In the genomic region with DNA sequence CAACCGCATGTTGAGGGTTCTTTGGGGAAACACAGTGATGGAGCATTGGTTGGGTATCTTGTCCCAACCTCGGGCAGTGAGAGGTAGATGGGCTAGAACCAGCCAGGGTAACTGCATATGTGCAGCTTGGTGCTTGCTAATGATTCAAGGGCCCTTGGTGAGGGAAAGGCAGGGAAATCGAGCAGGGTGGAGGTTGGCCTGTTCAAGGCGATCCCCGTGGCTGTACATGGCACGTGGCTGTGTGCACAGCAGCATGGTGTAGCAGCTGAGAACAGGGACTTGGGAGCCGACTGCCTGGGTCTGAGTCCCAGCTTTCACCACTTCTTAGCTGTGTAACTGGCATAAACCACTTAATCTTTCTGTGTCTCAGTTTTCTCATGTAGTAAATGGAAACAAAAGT, we compare ENCODE assay signal across 34 cellular contexts. TPM values are rescaled to one million over a fixed set of nuclear protein-coding genes. Genes with fewer than 3 reads are reported as not detected.
"Had no signal": no experiment of that assay in that cellular context is flagged by ENCODE, and none has a peak within 500 bp of the region (broad histone marks: within the 10 kb centered on the region; RNA-seq: fewer than 3 reads in every experiment).

No MANE protein-coding gene starts in this region.

- H3K36me3 ChIP-seq: adrenal gland, ascending aorta, brain microvascular endothelial cell, breast epithelium, cardiac muscle cell had no signal

- H3K27ac ChIP-seq: adrenal gland, ascending aorta, body of pancreas, brain microvascular endothelial cell, breast epithelium, cardiac muscle cell had no signal

- H3K27me3 ChIP-seq: adrenal gland, ascending aorta, body of pancreas, brain microvascular endothelial cell, breast epithelium, cardiac muscle cell had no signal

- ATAC-seq: activated naive CD4-positive, alpha-beta T cell treated with anti-CD3 and anti-CD28 coated beads, Interleukin-2, amount 50 U/mL, for 72 hours; activated naive CD8-positive, alpha-beta T cell treated with anti-CD3 and anti-CD28 coated beads, Interleukin-2, amount 50 U/mL, for 24 hours; activated T-cell treated with anti-CD3 and anti-CD28 coated beads, Interleukin-2, amount 50 U/mL, for 4 hours; activated T-cell treated with anti-CD3 and anti-CD28 coated beads, Interleukin-2, amount 50 U/mL, for 72 hours; activated T-helper 17 cell treated with anti-CD3 and anti-CD28 coated beads, Interleukin-2, amount 50 U/mL, for 72 hours; body of pancreas had no signal

- FAIRE-seq: astrocyte, bronchial epithelial cell had no signal

- H3K4me3 ChIP-seq: adrenal gland, ascending aorta, body of pancreas, breast epithelium, cardiac muscle cell had no signal

- DNase-seq: activated effector memory CD4-positive, alpha-beta T cell treated with anti-CD3 and anti-CD28 coated beads, Interleukin-2, amount 50 U/mL, for 16 hours; activated effector memory CD4-positive, alpha-beta T cell treated with Interleukin-2 at 50 U/mL for 16 hours; activated gamma-delta T cell; activated gamma-delta T cell treated with Interleukin-2 at 50 U/mL for 16 hours; activated naive CD4-positive, alpha-beta T cell; activated naive CD4-positive, alpha-beta T cell treated with anti-CD3 and anti-CD28 coated beads for 36 hours; activated naive CD4-positive, alpha-beta T cell treated with anti-CD3 and anti-CD28 coated beads, Interleukin-2, amount 10 ng/mL, durations not matched to agents 7 days and 5 days; activated naive CD4-positive, alpha-beta T cell treated with anti-CD3 and anti-CD28 coated beads, Interleukin-2, amount 50 U/mL, for 16 hours; activated naive CD4-positive, alpha-beta T cell treated with Interleukin-2 at 50 U/mL for 16 hours; activated naive CD8-positive, alpha-beta T cell treated with anti-CD3 and anti-CD28 coated beads for 36 hours; activated naive CD8-positive, alpha-beta T cell treated with anti-CD3 and anti-CD28 coated beads, Interleukin-2, amount 10 ng/mL, durations not matched to agents 7 days and 5 days; activated naive CD8-positive, alpha-beta T cell treated with anti-CD3 and anti-CD28 coated beads, Interleukin-2, amount 50 U/mL, for 24 hours; activated T-cell treated with anti-CD3 and anti-CD28 coated beads, Interleukin-2, amount 50 U/mL, for 1 hour; activated T-cell treated with anti-CD3 and anti-CD28 coated beads, Interleukin-2, amount 50 U/mL, for 24 hours; activated T-cell treated with anti-CD3 and anti-CD28 coated beads, Interleukin-2, amount 50 U/mL, for 4 hours; activated T-cell treated with anti-CD3 and anti-CD28 coated beads, Interleukin-2, amount 50 U/mL, for 48 hours; activated T-cell treated with anti-CD3 and anti-CD28 coated beads, Interleukin-2, amount 50 U/mL, for 72 hours; adrenal gland; amniotic stem cell; amygdala; anterior cingulate cortex; aorta; body of pancreas; brain microvascular endothelial cell; central memory CD4-positive, alpha-beta T cell; cerebellar nuclear complex had no signal

- H3K9me3 ChIP-seq: adrenal gland, ascending aorta, body of pancreas, breast epithelium had no signal

- H3K4me1 ChIP-seq: adrenal gland, ascending aorta, body of pancreas, breast epithelium had no signal

RNA-seq across cellular contexts. Expression of a gene that starts 45.5 kb away (rescaled TPM):
- total RNA-seq: cardiac muscle cell, chondrocyte had no signal
- polyA plus RNA-seq: cardiac muscle cell had no signal
